Comparison of ENCODE assay signal across 9 cellular contexts in the genomic region with DNA sequence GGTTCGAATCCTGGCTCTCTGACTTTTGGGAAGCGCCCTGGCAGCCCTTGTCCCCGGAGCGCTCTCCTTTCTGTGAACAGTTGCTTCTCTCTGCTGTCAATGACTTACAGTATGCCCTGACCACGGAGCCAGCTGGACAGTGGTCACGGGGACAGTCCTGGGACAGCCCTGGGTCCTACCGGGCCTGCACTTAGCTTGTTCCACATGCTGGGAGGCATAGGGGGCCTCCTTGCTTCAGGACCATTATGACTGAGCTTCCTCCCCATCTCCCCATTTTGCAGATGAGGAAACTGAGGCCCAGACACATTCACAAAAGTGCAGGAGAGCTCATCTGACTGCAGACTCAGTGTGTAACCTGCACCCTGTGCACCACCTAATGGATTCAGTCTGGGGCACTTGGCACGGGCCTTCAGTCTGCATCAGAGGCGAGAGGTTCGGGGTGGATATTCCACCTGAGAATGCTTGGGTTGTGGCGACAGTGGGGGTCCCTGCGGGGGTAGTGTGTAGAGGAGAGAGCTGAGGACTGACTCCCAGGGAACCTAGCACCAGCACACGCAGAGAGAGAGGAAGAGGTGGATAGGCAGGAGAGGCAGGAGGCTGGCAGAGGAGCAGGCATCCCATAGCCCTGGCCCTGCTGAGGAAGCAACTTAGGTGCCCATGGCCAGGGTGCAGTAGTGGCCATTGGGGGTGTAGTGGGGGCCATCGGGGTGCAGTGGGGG.
DNase-seq lines count a peak whose midpoint lies in the region; ATAC-seq and TF ChIP-seq lines count a peak whose summit lies in the region.
"Had no signal": no experiment of that assay in that cellular context is flagged by ENCODE, and none has a peak within 500 bp of the region (broad histone marks: within the 10 kb centered on the region; RNA-seq: fewer than 3 reads in every experiment).

No MANE protein-coding gene starts in this region.

- no peak for TF ChIP-seq CTCF in HEK293 (tag by site-specific recombination; IDR thresholded peaks at IDR 0.05)

- POLR2A ChIA-PET in HEK293 (lab: Yijun Ruan, JAX), result interaction anchor here (1.0 kb wide), 1 partner anchor 27 kb away, joined by 4 read pairs; no protein-coding TSS in a partner anchor

- peaks cover 4% of the 10 kb centered on the region; the same call in 1 of the 2 replicates for H3K4me1 ChIP-seq in HEK293 (ENCODE audit: control insufficient read depth, insufficient read depth, low read length)

- peaks cover 0 to 8% of the 10 kb centered on the region in 2 experiments; a peak in 1 of 3 replicates for H3K36me3 ChIP-seq in HEK293 (ENCODE audit: control insufficient read depth in 2 of 2, insufficient read depth in 1 of 2, low read length in 2 of 2)

- ATAC-seq in HG03565 (IDR thresholded peaks at IDR 0.05; ENCODE audit: unreplicated experiment), result no peak
- no peak for ATAC-seq in HG03439 (IDR thresholded peaks at IDR 0.05; ENCODE audit: unreplicated experiment)
- ATAC-seq in GM21786 (IDR thresholded peaks at IDR 0.05; ENCODE audit: unreplicated experiment), result no peak

- H3K9me3 ChIP-seq in HEK293 (ENCODE audit: control insufficient read depth, insufficient read depth, low read depth, low read length), result no peaks in the 10 kb centered on the region

- H3K27ac ChIP-seq in HEK293 (ENCODE audit: extremely low read depth, low read depth, low read length) (no peak overlapping the region), angular gyrus (ENCODE audit: low read depth, low read length) (peak overlapping the region; percentile 44)

- CTCF ChIA-PET in HEK293 (lab: Yijun Ruan, JAX), result interaction anchor here (1.2 kb wide), 1 partner anchor 62 kb away, joined by 4 read pairs; no protein-coding TSS in a partner anchor

- H3K4me3 ChIP-seq in HEK293 (ENCODE audit: low read depth, low read length) (no peak overlapping the region), iPS-11a (ENCODE audit: low read depth, low read length) (peak overlapping the region; percentile 56), skeletal muscle cell (ENCODE audit: low read depth, low read length) (peak overlapping the region; percentile 73)

- DNase-seq in skeletal muscle cell (ENCODE audit: low read depth) (no peak), NCI-H345 (lab: John Stamatoyannopoulos, UW) (no peak)
- DNase-seq: activated B cell treated with CpG ODN at 0.5 μM for 24 hours had no signal

TF ChIP-seq in HEK293, 187 proteins besides CTCF, POLR2A, EP300 and RAD21:
- TF ChIP-seq GLIS2 (tag by site-specific recombination; IDR thresholded peaks at IDR 0.05) (0 out of 2 replicates have a peak, but pooled peaks have one; percentile 23), ZNF707 (tag by site-specific recombination; IDR thresholded peaks at IDR 0.05) (no peak)
TF ChIP-seq in HEK293: peak in this region for 1.
